Comparison of ENCODE assay signal across 1 cellular context in genomic region chr14:96318836-96319235, GRCh38.
TF ChIP-seq lines count a peak whose summit lies in the region.

No MANE protein-coding gene starts in this region.

TF ChIP-seq in WTC11, 78 proteins besides CTCF, POLR2A, EP300 and RAD21 (continued from another document):
- no peak for TF ChIP-seq ZNF532 (CRISPR knock-in tag; IDR thresholded peaks at IDR 0.05; ENCODE audit: borderline replicate concordance)
- TF ChIP-seq KAT7 (CRISPR knock-in tag; IDR thresholded peaks at IDR 0.05; ENCODE audit: borderline replicate concordance): no peak
- TF ChIP-seq MLX (CRISPR knock-in tag; IDR thresholded peaks at IDR 0.05): no peak
TF ChIP-seq in WTC11: peak in this region for 0.
